8 cellular contexts compared by ENCODE assay signal in the genomic region with DNA sequence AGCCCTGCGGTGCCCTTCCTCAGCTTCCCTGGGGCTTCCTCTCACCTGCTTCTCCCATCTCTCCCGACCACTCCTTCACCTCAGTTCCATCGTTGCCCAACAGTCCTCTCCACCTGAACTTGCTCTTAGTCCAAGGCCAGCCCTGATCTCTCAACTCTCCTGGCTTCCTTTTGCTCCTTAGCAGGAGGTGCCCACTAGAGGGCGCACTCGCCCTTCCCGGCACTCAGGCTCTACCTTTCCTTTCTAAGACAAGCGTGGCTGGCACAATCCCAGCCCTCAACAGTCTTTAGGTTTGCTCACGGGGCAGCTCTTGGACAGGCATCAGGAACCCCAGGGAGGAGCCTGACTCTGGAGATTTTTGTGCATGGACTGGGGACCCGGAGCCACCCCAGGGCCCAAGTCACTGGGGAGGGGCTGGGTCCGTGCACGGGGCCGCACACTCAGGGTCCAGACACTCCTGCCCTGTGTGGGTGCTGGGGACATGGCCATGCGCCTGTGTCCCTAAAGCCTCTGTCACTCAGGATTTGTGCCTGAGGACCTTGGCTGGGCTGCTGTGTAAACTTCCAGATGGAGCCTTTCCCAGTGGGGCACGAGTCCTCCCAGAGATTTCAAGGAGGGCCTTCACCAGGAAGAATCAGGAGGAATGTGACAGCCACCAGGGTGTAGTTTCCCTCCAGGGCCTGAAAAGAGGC. TPM values are rescaled to one million over a fixed set of nuclear protein-coding genes. Genes with fewer than 3 reads are reported as not detected.
A peak's percentile ranks its signal among the peaks of the same experiment; 100 is the strongest.
DNase-seq lines count a peak whose midpoint lies in the region; ATAC-seq and TF ChIP-seq lines count a peak whose summit lies in the region.

No MANE protein-coding gene starts in this region.

- peaks cover 19% of the 10 kb centered on the region for H3K27me3 ChIP-seq in CD4-positive, alpha-beta T cell (ENCODE audit: control insufficient read depth, insufficient read depth, low read length)
- H3K27me3 ChIP-seq in HAP-1 (ENCODE audit: low read depth), result no peaks in the 10 kb centered on the region
- H3K27me3 ChIP-seq in NT2/D1 (ENCODE audit: insufficient read depth, insufficient read length), result peaks cover 18% of the 10 kb centered on the region

- H3K9me3 Mint-ChIP-seq in CD4-positive, alpha-beta T cell, result no peaks in the 10 kb centered on the region
- H3K9me3 Mint-ChIP-seq in activated T-cell treated with anti-CD3 and anti-CD28 coated beads, Interleukin-2, amount 50 U/mL, for 72 hours, result no peaks in the 10 kb centered on the region

- no peaks in the 10 kb centered on the region for H3K4me1 Mint-ChIP-seq in CD4-positive, alpha-beta T cell (ENCODE audit: low read depth)
- H3K4me1 Mint-ChIP-seq in activated T-cell treated with anti-CD3 and anti-CD28 coated beads, Interleukin-2, amount 50 U/mL, for 72 hours (ENCODE audit: low read depth), result peaks cover 10% of the 10 kb centered on the region

- no peak for ATAC-seq in CD4-positive, alpha-beta T cell (ENCODE audit: poor library complexity)
- ATAC-seq in activated T-cell treated with anti-CD3 and anti-CD28 coated beads, Interleukin-2, amount 50 U/mL, for 72 hours (replicated peaks in 1 of 2), result peak; percentile 50 to 68
- ATAC-seq in GM21515 (IDR thresholded peaks at IDR 0.05; ENCODE audit: unreplicated experiment), result no peak

- intact Hi-C loops in CD4-positive, alpha-beta T cell (cut with DNase I, micrococcal nuclease), result no loop called here

- H3K9ac ChIP-seq in NT2/D1 (ENCODE audit: insufficient read length, low read depth), result no peak overlapping the region

- H3K4me3 Mint-ChIP-seq in CD4-positive, alpha-beta T cell, result no peak overlapping the region
- H3K4me3 Mint-ChIP-seq in activated T-cell treated with anti-CD3 and anti-CD28 coated beads, Interleukin-2, amount 50 U/mL, for 72 hours, result no peak overlapping the region

- H3K27me3 Mint-ChIP-seq in CD4-positive, alpha-beta T cell, result peaks cover 52% of the 10 kb centered on the region
- peaks cover 36% of the 10 kb centered on the region for H3K27me3 Mint-ChIP-seq in activated T-cell treated with anti-CD3 and anti-CD28 coated beads, Interleukin-2, amount 50 U/mL, for 72 hours (ENCODE audit: low read depth)

- in situ Hi-C loops in HAP-1 (cut with MboI; ENCODE audit: low sequenced_read_pairs), result no loop called here

- no peak overlapping the region for H3K27ac ChIP-seq in CD4-positive, alpha-beta T cell (ENCODE audit: low read depth, low read length)

- H3K4me3 ChIP-seq in HAP-1, result no peak overlapping the region
- no peak overlapping the region for H3K4me3 ChIP-seq in NT2/D1 (ENCODE audit: insufficient read length, low read depth)

- H3K36me3 ChIP-seq in HAP-1 (replicated peaks) (no peaks in the 10 kb centered on the region), NT2/D1 (ENCODE audit: insufficient read depth, insufficient read length, low read length) (no peaks in the 10 kb centered on the region)

- H3K27ac Mint-ChIP-seq in CD4-positive, alpha-beta T cell, result no peak overlapping the region
- no peak overlapping the region for H3K27ac Mint-ChIP-seq in activated T-cell treated with anti-CD3 and anti-CD28 coated beads, Interleukin-2, amount 50 U/mL, for 72 hours

- no peaks in the 10 kb centered on the region for H3K9me3 ChIP-seq in CD4-positive, alpha-beta T cell (ENCODE audit: control insufficient read depth, low read length)
- no peaks in the 10 kb centered on the region; the same call in 1 of the 2 replicates for H3K9me3 ChIP-seq in HAP-1
- peaks cover 5% of the 10 kb centered on the region; the same call in 1 of the 2 replicates for H3K9me3 ChIP-seq in NT2/D1 (ENCODE audit: insufficient read depth, low read length)

- TF ChIP-seq CTCF in CD4-positive, alpha-beta T cell (IDR thresholded peaks at IDR 0.05), result peak; percentile 53

- CTCF ChIA-PET in CD4-positive, alpha-beta T cell (lab: Charles Lee), result interaction anchor here (1.3 kb wide), 1 partner anchor 10 kb away, joined by 5 read pairs; no protein-coding TSS in a partner anchor

- H3K36me3 Mint-ChIP-seq in CD4-positive, alpha-beta T cell (ENCODE audit: low read depth), result no peaks in the 10 kb centered on the region
- H3K36me3 Mint-ChIP-seq in activated T-cell treated with anti-CD3 and anti-CD28 coated beads, Interleukin-2, amount 50 U/mL, for 72 hours (ENCODE audit: insufficient read depth in 2 of 2), result no peaks in the 10 kb centered on the region

- POLR2A ChIA-PET in CD4-positive, alpha-beta T cell (lab: Charles Lee), result no interaction called here

- peak in 8 of 10 experiments; percentile 10 to 48 (median 19) for DNase-seq in CD4-positive, alpha-beta T cell
- DNase-seq in HAP-1 (ENCODE audit: low spot score in 2 of 2) (peak; percentile 30 to 81), NT2/D1 (ENCODE audit: low read depth, low spot score) (peak; percentile 39), glomerular endothelial cell (ENCODE audit: extremely low read depth, low read depth, low spot score) (peak; percentile 2), retina (peak; percentile 80), T1000 (lab: John Stamatoyannopoulos, UW) (no peak)
- DNase-seq in activated T-cell treated with anti-CD3 and anti-CD28 coated beads, Interleukin-2, amount 50 U/mL, for 72 hours, result peak; percentile 71 to 82

- H3K4me1 ChIP-seq in HAP-1 (no peaks in the 10 kb centered on the region), NT2/D1 (ENCODE audit: insufficient read depth, insufficient read length) (no peaks in the 10 kb centered on the region)

RNA-seq across cellular contexts. Expression of a gene that starts 12.1 kb away (rescaled TPM):
- total RNA-seq in CD4-positive, alpha-beta T cell, result not detected
- not detected for total RNA-seq in activated T-cell treated with anti-CD3 and anti-CD28 coated beads, Interleukin-2, amount 50 U/mL, for 72 hours
- total RNA-seq in glomerular endothelial cell, result not detected in 2 replicates

Comparison
In these comparisons a context has a peak if more than half of its experiments do, and no peak if none do; other contexts are left out.
1. ATAC-seq: peak in activated T-cell treated with anti-CD3 and anti-CD28 coated beads, Interleukin-2, amount 50 U/mL, for 72 hours (2 of 2); none in CD4-positive, alpha-beta T cell (single experiment) and GM21515 (single experiment).